8 cellular contexts compared by ENCODE assay signal in genomic region chr19:17538684-17539287, GRCh38. TPM values are rescaled to one million over a fixed set of nuclear protein-coding genes. Genes with fewer than 3 reads are reported as not detected.
DNase-seq lines count a peak whose midpoint lies in the region; ATAC-seq and TF ChIP-seq lines count a peak whose summit lies in the region.

No MANE protein-coding gene starts in this region.

- H3K4me3 Mint-ChIP-seq in nephron progenitor cell, result peak overlapping the region; percentile 75

- no peaks in the 10 kb centered on the region for H3F3A ChIP-seq in MM.1S (ENCODE audit: insufficient read depth, low read length)

- no peak overlapping the region for H3K9ac ChIP-seq in MM.1S (ENCODE audit: low read length)

- H2AFZ ChIP-seq in MM.1S (ENCODE audit: low read length), result no peak overlapping the region

- H3K4me2 ChIP-seq in MM.1S (ENCODE audit: low read depth, low read length), result peak overlapping the region; percentile 32; the same call in 1 of the 2 replicates

- ATAC-seq in GM18873 (IDR thresholded peaks at IDR 0.05; ENCODE audit: low FRiP score, unreplicated experiment) (no peak), GM19328 (IDR thresholded peaks at IDR 0.05; ENCODE audit: unreplicated experiment) (no peak), HG03039 (IDR thresholded peaks at IDR 0.05; ENCODE audit: unreplicated experiment) (no peak)

- no peak for TF ChIP-seq CTCF in GM06990 (IDR thresholded peaks at IDR 0.05; ENCODE audit: insufficient read depth, low read length, poor library complexity, severe bottlenecking)
- no peak for TF ChIP-seq CTCF in MM.1S (IDR thresholded peaks at IDR 0.05; ENCODE audit: low read length)
- no peak for TF ChIP-seq CTCF in dorsolateral prefrontal cortex (IDR thresholded peaks at IDR 0.05 in 54 of 56, conservative IDR thresholded peaks at IDR 0.05 in 2 of 56; ENCODE audit: low read depth in 1 of 56, partially characterized antibody in 56 of 56)
- no peak for TF ChIP-seq CTCF in nephron progenitor cell (IDR thresholded peaks at IDR 0.05)

- H3K27me3 Mint-ChIP-seq in nephron progenitor cell (ENCODE audit: low read depth, poor library complexity), result peaks cover 49% of the 10 kb centered on the region

- peak overlapping the region; percentile 56 for H3K4me3 ChIP-seq in GM06990 (replicated peaks; ENCODE audit: low read depth, low read length)
- H3K4me3 ChIP-seq in MM.1S (ENCODE audit: low read length), result no peak overlapping the region
- H3K4me3 ChIP-seq in dorsolateral prefrontal cortex, result peak overlapping the region; percentile 48 to 81 (median 67)

- peaks cover 15% of the 10 kb centered on the region for H3K4me1 Mint-ChIP-seq in nephron progenitor cell

- H3K27me3 ChIP-seq in GM06990 (replicated peaks; ENCODE audit: control insufficient read depth, insufficient read depth, low read length), result no peaks in the 10 kb centered on the region
- H3K27me3 ChIP-seq in MM.1S (replicated peaks; ENCODE audit: insufficient read depth, low read length), result peaks cover 84% of the 10 kb centered on the region
- H3K27me3 ChIP-seq in dorsolateral prefrontal cortex, result no peaks in the 10 kb centered on the region

- no peaks in the 10 kb centered on the region for H3K9me2 ChIP-seq in MM.1S (replicated peaks; ENCODE audit: insufficient read depth, low read length)

- no peaks in the 10 kb centered on the region for H3K9me3 ChIP-seq in MM.1S (replicated peaks; ENCODE audit: insufficient read depth, low read length)

- no peak overlapping the region for H3K27ac ChIP-seq in MM.1S (ENCODE audit: low read length)
- H3K27ac ChIP-seq in dorsolateral prefrontal cortex, result peak overlapping the region in 41 of 59 donors; percentile 3 to 82 (median 61)

- H3K36me3 Mint-ChIP-seq in nephron progenitor cell (ENCODE audit: low read depth), result no peaks in the 10 kb centered on the region

- no peaks in the 10 kb centered on the region for H3K4me1 ChIP-seq in MM.1S (ENCODE audit: low read length)

- intact Hi-C loops in dorsolateral prefrontal cortex (cut with DNase I), result no loop called here

- H3K79me2 ChIP-seq in MM.1S (ENCODE audit: low read length), result no peaks in the 10 kb centered on the region

- H3K36me3 ChIP-seq in GM06990 (ENCODE audit: control insufficient read depth, insufficient read depth, low read length) (no peaks in the 10 kb centered on the region), MM.1S (replicated peaks; ENCODE audit: insufficient read depth, low read length) (no peaks in the 10 kb centered on the region)

- no peaks in the 10 kb centered on the region for H4K20me1 ChIP-seq in MM.1S (ENCODE audit: insufficient read depth, low read length)

- H3K9me3 Mint-ChIP-seq in nephron progenitor cell, result peaks cover 8% of the 10 kb centered on the region

- DNase-seq in GM06990 (ENCODE audit: extremely low read depth, insufficient read length) (peak; percentile 50), MM.1S (no peak), dorsolateral prefrontal cortex (no peak), nephron progenitor cell (no peak), COLO829 (ENCODE audit: low spot score) (no peak)

- no peak overlapping the region for H3K27ac Mint-ChIP-seq in nephron progenitor cell

RNA-seq across cellular contexts. Expression of gene COLGALT1, which starts 16.7 kb away (rescaled TPM):
- total RNA-seq in dorsolateral prefrontal cortex, result 10 to 100 TPM; 20.9 to 73.4 (median 38.7) TPM

RNA-seq across cellular contexts. Expression of gene PGLS, which starts 27.3 kb away (rescaled TPM):
- 10 to 100 TPM; 22.9 to 45.0 (median 32.6) TPM for total RNA-seq in dorsolateral prefrontal cortex
